ENCODE assay signal across 21 cellular contexts in the genomic region with DNA sequence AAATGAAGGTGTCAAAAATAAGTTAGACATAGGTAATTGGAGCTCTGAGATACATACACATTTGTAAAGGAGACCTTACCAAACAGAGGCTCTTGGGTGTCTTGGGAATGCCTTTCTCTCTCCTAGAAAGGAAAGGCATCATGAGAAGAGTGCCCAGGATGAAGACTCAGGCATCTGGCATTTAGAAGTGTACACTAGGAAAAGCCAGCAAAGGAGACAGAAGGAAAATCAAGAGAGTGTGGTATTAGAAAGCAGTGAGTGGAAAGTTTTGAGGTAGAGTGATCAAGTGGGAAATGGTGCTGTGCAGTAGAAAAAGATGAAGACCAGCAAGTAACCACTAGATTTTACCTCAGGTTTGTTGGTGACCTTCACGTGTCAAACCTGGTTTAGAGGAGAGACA. TPM values are rescaled to one million over a fixed set of nuclear protein-coding genes. Genes with fewer than 3 reads are reported as not detected.
DNase-seq lines count a peak whose midpoint lies in the region; ATAC-seq, FAIRE-seq and TF ChIP-seq lines count a peak whose summit lies in the region.
"Had no signal": no experiment of that assay in that cellular context is flagged by ENCODE, and none has a peak within 500 bp of the region (broad histone marks: within the 10 kb centered on the region; RNA-seq: fewer than 3 reads in every experiment).

No MANE protein-coding gene starts in this region.

- peaks cover 5% of the 10 kb centered on the region for H3K36me3 Mint-ChIP-seq in central memory CD8-positive, alpha-beta T cell (ENCODE audit: insufficient read depth)
- peaks cover 9% of the 10 kb centered on the region for H3K36me3 Mint-ChIP-seq in progenitor cell of endocrine pancreas (ENCODE audit: insufficient read depth)

- no peaks in the 10 kb centered on the region for H3K27me3 Mint-ChIP-seq in central memory CD8-positive, alpha-beta T cell
- H3K27me3 Mint-ChIP-seq in progenitor cell of endocrine pancreas = no peaks in the 10 kb centered on the region
- H3K27me3 Mint-ChIP-seq: B cell had no signal

- H3K36me3 ChIP-seq in Loucy (ENCODE audit: insufficient read depth, low read length) (peaks cover 29% of the 10 kb centered on the region; the same call in 1 of the 2 replicates), right atrium auricular region (no peaks in the 10 kb centered on the region)

- no peak for ATAC-seq in central memory CD8-positive, alpha-beta T cell (replicated peaks; ENCODE audit: extremely low read depth, poor library complexity, severe bottlenecking)
- ATAC-seq in HG03108 (IDR thresholded peaks at IDR 0.05; ENCODE audit: unreplicated experiment) = no peak
- ATAC-seq in HG03175 (IDR thresholded peaks at IDR 0.05; ENCODE audit: unreplicated experiment) = no peak

- no peak overlapping the region for H3K9ac ChIP-seq in Loucy (ENCODE audit: low read depth, low read length, poor library complexity, severe bottlenecking)

- TF ChIP-seq POLR2A in H54 (IDR thresholded peaks at IDR 0.05; ENCODE audit: low read depth, low read length) = no peak

- H3K4me3 ChIP-seq in Loucy (ENCODE audit: low read length, poor library complexity, severe bottlenecking) (no peak overlapping the region), right atrium auricular region (no peak overlapping the region)
- H3K4me3 ChIP-seq: SJCRH30 had no signal

- no peak overlapping the region for H2AFZ ChIP-seq in Loucy (ENCODE audit: low read length)

- peak; percentile 6 for FAIRE-seq in H54 (lab: Jason Lieb, UNC)
- FAIRE-seq: A204.1, D721Med, H1, HTR-8/SVneo, RCC 7860 had no signal

- H3K9me2 ChIP-seq in Loucy (replicated peaks; ENCODE audit: low read depth, low read length) = no peaks in the 10 kb centered on the region

- no peaks in the 10 kb centered on the region for H3F3A ChIP-seq in Loucy (ENCODE audit: low read depth)

- peaks cover 61% of the 10 kb centered on the region for H3K4me1 Mint-ChIP-seq in central memory CD8-positive, alpha-beta T cell
- H3K4me1 Mint-ChIP-seq in progenitor cell of endocrine pancreas (ENCODE audit: low read depth) = peaks cover 37% of the 10 kb centered on the region

- H3K4me3 Mint-ChIP-seq in central memory CD8-positive, alpha-beta T cell = no peak overlapping the region
- H3K4me3 Mint-ChIP-seq in progenitor cell of endocrine pancreas (ENCODE audit: low read depth) = no peak overlapping the region
- H3K4me3 Mint-ChIP-seq: B cell, CD14-positive monocyte had no signal

- no peaks in the 10 kb centered on the region for H3K9me3 ChIP-seq in Loucy (ENCODE audit: insufficient read depth, low read depth, low read length)
- no peaks in the 10 kb centered on the region for H3K9me3 ChIP-seq in right atrium auricular region
- H3K9me3 ChIP-seq: SJCRH30 had no signal

- no peaks in the 10 kb centered on the region for H3K9me3 Mint-ChIP-seq in central memory CD8-positive, alpha-beta T cell
- H3K9me3 Mint-ChIP-seq in progenitor cell of endocrine pancreas (ENCODE audit: low read depth) = no peaks in the 10 kb centered on the region

- H3K4me1 ChIP-seq in Loucy (ENCODE audit: insufficient read depth, low read length, poor library complexity, severe bottlenecking) (peaks cover 34% of the 10 kb centered on the region), right atrium auricular region (peaks cover 0 to 23% of the 10 kb centered on the region in 2 donors)
- H3K4me1 ChIP-seq: SJCRH30 had no signal

- H3K27me3 ChIP-seq in Loucy (ENCODE audit: insufficient read depth, low read length, poor library complexity, severe bottlenecking) (no peaks in the 10 kb centered on the region), right atrium auricular region (no peaks in the 10 kb centered on the region)
- H3K27me3 ChIP-seq: SJCRH30 had no signal

- peak overlapping the region; percentile 16 for H3K4me2 ChIP-seq in Loucy (ENCODE audit: low read depth, low read length, poor library complexity, severe bottlenecking)

- TF ChIP-seq CTCF in Loucy (conservative IDR thresholded peaks at IDR 0.05; ENCODE audit: low read length) = no peak
- no peak for TF ChIP-seq CTCF in progenitor cell of endocrine pancreas (IDR thresholded peaks at IDR 0.05; ENCODE audit: unreplicated experiment)
- no peak for TF ChIP-seq CTCF in right atrium auricular region (IDR thresholded peaks at IDR 0.05)

- peaks cover 94% of the 10 kb centered on the region for H4K20me1 ChIP-seq in Loucy (ENCODE audit: insufficient read depth, low read length, poor library complexity, severe bottlenecking)

- no peak overlapping the region for H3K27ac ChIP-seq in right atrium auricular region
- H3K27ac ChIP-seq: SJCRH30 had no signal

- DNase-seq in H54 (ENCODE audit: insufficient read length, low spot score) = no peak
- no peak for DNase-seq in central memory CD8-positive, alpha-beta T cell (ENCODE audit: low spot score in 2 of 2)
- no peak for DNase-seq in progenitor cell of endocrine pancreas (ENCODE audit: low spot score, unreplicated experiment)
- DNase-seq in activated CD4-positive, alpha-beta T cell treated with anti-CD3 and anti-CD28 coated beads for 4 hours = no peak
- no peak for DNase-seq in right atrium auricular region (ENCODE audit: low spot score)
- DNase-seq: DMS53, NCI-H1417, NCI-H1930, NCI-H524 treated with DMSO at 0.1 percent for 48 hours, NCI-H82, SJCRH30 had no signal

- H3K27ac Mint-ChIP-seq in central memory CD8-positive, alpha-beta T cell (ENCODE audit: low read depth) = peak overlapping the region; percentile 0
- H3K27ac Mint-ChIP-seq in progenitor cell of endocrine pancreas = peak overlapping the region; percentile 1
- H3K27ac Mint-ChIP-seq: B cell had no signal

- H3K79me2 ChIP-seq in Loucy (ENCODE audit: insufficient read depth, low read length) = peaks cover 98% of the 10 kb centered on the region

RNA-seq across cellular contexts. Expression of a gene that starts 16.1 kb away (rescaled TPM):
- total RNA-seq in progenitor cell of endocrine pancreas = 129 and 134 TPM in 2 replicates
- 10 to 100 TPM; 30.8 to 41.4 TPM for total RNA-seq in right atrium auricular region
